Comparison of ENCODE assay signal across 8 cellular contexts in genomic region chr6:166586424-166587156, GRCh38. TPM values are rescaled to one million over a fixed set of nuclear protein-coding genes. Genes with fewer than 3 reads are reported as not detected.
A peak's percentile ranks its signal among the peaks of the same experiment; 100 is the strongest.
DNase-seq lines count a peak whose midpoint lies in the region; ATAC-seq and TF ChIP-seq lines count a peak whose summit lies in the region.

Gene RAMACL, minus strand, starts transcription at chr6:166586678. Its CDS starts 201 bp downstream, at chr6:166586477.

- H3K9ac ChIP-seq in BLaER1 = no peak within 1 kb of the TSS

- no peaks in the 10 kb centered on the region for H3K9me3 Mint-ChIP-seq in central memory CD8-positive, alpha-beta T cell

- no peaks in the 10 kb centered on the region for H3K9me3 ChIP-seq in BLaER1
- H3K9me3 ChIP-seq in esophagus squamous epithelium = no peaks in the 10 kb centered on the region

- H3K27me3 ChIP-seq in BLaER1 (no peaks in the 10 kb centered on the region), esophagus squamous epithelium (no peaks in the 10 kb centered on the region)

- no peak for TF ChIP-seq CTCF in esophagus squamous epithelium (IDR thresholded peaks at IDR 0.05)

- H3K27me3 Mint-ChIP-seq in central memory CD8-positive, alpha-beta T cell = peaks cover 10% of the 10 kb centered on the region

- H3K36me3 ChIP-seq in BLaER1 = no peaks in the 10 kb centered on the region
- H3K36me3 ChIP-seq in esophagus squamous epithelium = no peaks in the 10 kb centered on the region

- H3K4me1 Mint-ChIP-seq in central memory CD8-positive, alpha-beta T cell = no peaks in the 10 kb centered on the region

- intact Hi-C loops in esophagus squamous epithelium (cut with DNase I) = no loop called here

- peak; percentile 51 for DNase-seq in RPMI8226
- peak in 1 of 2 donors; percentile 23 for DNase-seq in central memory CD8-positive, alpha-beta T cell (ENCODE audit: low spot score in 2 of 2)
- peak; percentile 29 for DNase-seq in stimulated activated CD4-positive, alpha-beta T cell treated with anti-CD3 and anti-CD28 coated beads, Interleukin-4, amount 100 ng/mL, for 24 hours
- no peak for DNase-seq in esophagus squamous epithelium (lab: John Stamatoyannopoulos, UW)
- no peak for DNase-seq in MV-4-11 (lab: John Stamatoyannopoulos, UW)

- H3K4me1 ChIP-seq in BLaER1 (peaks cover 47% of the 10 kb centered on the region), esophagus squamous epithelium (peaks cover 15 to 33% (median 19%) of the 10 kb centered on the region in 3 donors)

- ATAC-seq in GM18873 (IDR thresholded peaks at IDR 0.05; ENCODE audit: low FRiP score, unreplicated experiment) (peak; percentile 76), HG02981 (IDR thresholded peaks at IDR 0.05; ENCODE audit: unreplicated experiment) (peak; percentile 67)
- ATAC-seq in central memory CD8-positive, alpha-beta T cell (replicated peaks; ENCODE audit: extremely low read depth, poor library complexity, severe bottlenecking) = peak; percentile 77

- H3K27ac Mint-ChIP-seq in central memory CD8-positive, alpha-beta T cell (ENCODE audit: low read depth) = no peak within 1 kb of the TSS

- H4K20me1 ChIP-seq in BLaER1 = peaks cover 8% of the 10 kb centered on the region; the same call in 1 of the 2 replicates

- peak within 1 kb of the TSS; percentile 39; the same call in 1 of the 2 replicates for H3K27ac ChIP-seq in BLaER1
- H3K27ac ChIP-seq in esophagus squamous epithelium = no peak within 1 kb of the TSS

- peak within 1 kb of the TSS; percentile 86 for H3K4me2 ChIP-seq in BLaER1

- 99 to 100% methylated on average over 3 to 9 of the region's 9 CpGs for WGBS in esophagus squamous epithelium, 2 donors

- no peak for TF ChIP-seq POLR2A in esophagus squamous epithelium (IDR thresholded peaks at IDR 0.05)

- no peak within 1 kb of the TSS for H3K4me3 Mint-ChIP-seq in central memory CD8-positive, alpha-beta T cell

- H3K36me3 Mint-ChIP-seq in central memory CD8-positive, alpha-beta T cell (ENCODE audit: insufficient read depth) = no peaks in the 10 kb centered on the region

- H3K4me3 ChIP-seq in BLaER1 = no peak within 1 kb of the TSS
- no peak within 1 kb of the TSS for H3K4me3 ChIP-seq in esophagus squamous epithelium

RNA-seq across cellular contexts. Expression of gene RAMACL, which starts in this region (rescaled TPM):
- total RNA-seq in esophagus squamous epithelium = 1 to 10 TPM in 3 of 4 donors, under 1 TPM in 1; 0.99 to 2.7 (median 1.3) TPM

Comparison
In these comparisons a context has a peak if more than half of its experiments do, and no peak if none do; other contexts are left out.
1. DNase-seq: peak in RPMI8226 (single experiment) and stimulated activated CD4-positive, alpha-beta T cell treated with anti-CD3 and anti-CD28 coated beads, Interleukin-4, amount 100 ng/mL, for 24 hours (single experiment); none in esophagus squamous epithelium (single experiment) and MV-4-11 (single experiment).
2. Peak in every context shown above with its lines, with median percentiles within 50 percentile points of each other: ATAC-seq.